15 cellular contexts compared by ENCODE assay signal in the genomic region with DNA sequence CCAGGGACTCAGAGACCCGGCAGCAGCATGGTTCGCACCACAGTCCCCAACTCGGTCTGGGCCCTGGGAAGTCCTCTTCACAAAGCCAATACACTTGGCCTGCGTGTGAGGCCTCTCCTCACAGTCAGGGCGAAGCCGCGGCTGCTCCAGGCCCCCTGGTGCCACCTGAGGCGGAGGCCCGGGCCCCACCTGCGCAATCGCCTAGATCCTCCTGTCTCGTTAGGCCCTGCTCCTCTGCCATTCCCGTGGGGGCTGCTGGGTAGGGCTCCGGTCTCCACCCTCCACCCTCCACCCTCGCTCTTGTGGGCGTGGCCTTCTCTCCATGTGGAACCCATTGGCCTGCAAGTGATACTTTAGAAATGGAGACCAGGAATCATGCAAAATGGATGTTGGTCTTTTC.
"Had no signal": no experiment of that assay in that cellular context is flagged by ENCODE, and none has a peak within 500 bp of the region (broad histone marks: within the 10 kb centered on the region; RNA-seq: fewer than 3 reads in every experiment).

No MANE protein-coding gene starts in this region.

- DNase-seq: activated CD4-positive, alpha-beta T cell treated with anti-CD3 and anti-CD28 coated beads for 4 hours; activated CD8-positive, alpha-beta T cell treated with anti-CD3 and anti-CD28 coated beads, Interleukin-2, amount 10 ng/mL, durations not matched to agents 7 days and 5 days; activated naive CD4-positive, alpha-beta T cell treated with anti-CD3 and anti-CD28 coated beads for 36 hours; cortex of kidney; effector memory CD8-positive, alpha-beta T cell; hippocampal formation; lower lobe of right lung; naive B cell; small intestine; T-helper 9 cell; WERI-Rb-1 had no signal

- H3K27ac Mint-ChIP-seq: activated CD8-positive, alpha-beta T cell treated with anti-CD3 and anti-CD28 coated beads, Interleukin-2, amount 10 ng/mL, durations not matched to agents 7 days and 5 days; activated naive CD4-positive, alpha-beta T cell treated with anti-CD3 and anti-CD28 coated beads for 36 hours; effector memory CD8-positive, alpha-beta T cell; naive B cell; stimulated activated effector memory CD8-positive, alpha-beta T cell treated with anti-CD3 and anti-CD28 coated beads, Interleukin-12 subunit alpha, Interleukin-12 subunit beta, amount 100 ng/mL, for 72 hours had no signal

- H3K36me3 ChIP-seq: lower lobe of right lung, neutrophil, tibial artery, WERI-Rb-1 had no signal

- H3K4me3 Mint-ChIP-seq: activated CD8-positive, alpha-beta T cell treated with anti-CD3 and anti-CD28 coated beads, Interleukin-2, amount 10 ng/mL, durations not matched to agents 7 days and 5 days; activated naive CD4-positive, alpha-beta T cell treated with anti-CD3 and anti-CD28 coated beads for 36 hours; central memory CD8-positive, alpha-beta T cell; effector memory CD8-positive, alpha-beta T cell; naive B cell; stimulated activated effector memory CD8-positive, alpha-beta T cell treated with anti-CD3 and anti-CD28 coated beads, Interleukin-12 subunit alpha, Interleukin-12 subunit beta, amount 100 ng/mL, for 72 hours had no signal

- ATAC-seq: activated CD8-positive, alpha-beta T cell treated with anti-CD3 and anti-CD28 coated beads, Interleukin-2, amount 10 ng/mL, durations not matched to agents 7 days and 5 days; effector memory CD8-positive, alpha-beta T cell; lower lobe of right lung; stimulated activated effector memory CD8-positive, alpha-beta T cell treated with anti-CD3 and anti-CD28 coated beads, Interleukin-12 subunit alpha, Interleukin-12 subunit beta, amount 100 ng/mL, for 72 hours had no signal

- H3K4me1 Mint-ChIP-seq: central memory CD8-positive, alpha-beta T cell; naive B cell; stimulated activated effector memory CD8-positive, alpha-beta T cell treated with anti-CD3 and anti-CD28 coated beads, Interleukin-12 subunit alpha, Interleukin-12 subunit beta, amount 100 ng/mL, for 72 hours had no signal

- H3K27me3 ChIP-seq: neutrophil, tibial artery had no signal

- H3K4me1 ChIP-seq: lower lobe of right lung, tibial artery had no signal

- H3K4me3 ChIP-seq: lower lobe of right lung, tibial artery had no signal

- H3K27me3 Mint-ChIP-seq: central memory CD8-positive, alpha-beta T cell; effector memory CD8-positive, alpha-beta T cell; naive B cell had no signal

- H3K27ac ChIP-seq: lower lobe of right lung, neutrophil, tibial artery, WERI-Rb-1 had no signal

- H3K9me3 ChIP-seq: lower lobe of right lung, neutrophil, tibial artery had no signal

- H3K36me3 Mint-ChIP-seq: naive B cell; stimulated activated effector memory CD8-positive, alpha-beta T cell treated with anti-CD3 and anti-CD28 coated beads, Interleukin-12 subunit alpha, Interleukin-12 subunit beta, amount 100 ng/mL, for 72 hours had no signal
